Comparison of ENCODE assay signal across 8 cellular contexts in the genomic region with DNA sequence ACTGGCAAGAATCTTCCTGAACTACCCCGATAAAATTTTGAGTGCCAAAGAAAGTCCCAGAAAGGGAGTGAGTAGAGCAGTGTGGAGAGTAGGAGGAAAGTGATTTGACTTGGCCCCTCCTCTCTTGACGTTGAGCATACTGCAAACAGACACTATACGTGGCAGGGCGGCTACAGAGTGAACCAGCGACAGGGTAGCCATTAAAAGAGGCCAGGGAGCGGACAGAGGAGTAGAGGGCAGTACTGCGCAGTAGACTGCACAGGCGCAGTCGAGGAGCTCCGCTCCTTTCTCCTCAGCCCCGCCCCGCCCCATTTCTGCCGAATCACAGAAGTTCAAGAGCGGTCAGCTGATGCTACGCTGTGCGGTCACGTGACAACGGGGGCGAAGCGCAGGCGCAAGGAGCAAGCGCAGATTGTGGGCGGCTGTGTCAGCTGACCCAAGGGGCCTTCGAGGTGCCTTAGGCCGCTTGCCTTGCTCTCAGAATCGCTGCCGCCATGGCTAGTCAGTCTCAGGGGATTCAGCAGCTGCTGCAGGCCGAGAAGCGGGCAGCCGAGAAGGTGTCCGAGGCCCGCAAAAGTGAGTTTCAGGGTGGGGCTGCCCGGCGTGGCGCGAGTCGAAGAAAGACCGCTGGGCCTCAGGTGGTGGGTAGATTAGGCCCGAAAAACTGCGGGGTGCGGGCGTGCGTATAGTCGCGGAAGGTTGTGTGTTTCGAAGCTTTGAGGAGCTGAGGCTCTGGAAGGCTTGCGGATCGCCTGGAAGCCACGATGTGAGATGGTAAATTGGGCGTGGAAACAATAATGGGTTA. TPM values are rescaled to one million over a fixed set of nuclear protein-coding genes. Genes with fewer than 3 reads are reported as not detected.
DNase-seq lines count a peak whose midpoint lies in the region; ATAC-seq, FAIRE-seq and TF ChIP-seq lines count a peak whose summit lies in the region.

A gene with protein sequence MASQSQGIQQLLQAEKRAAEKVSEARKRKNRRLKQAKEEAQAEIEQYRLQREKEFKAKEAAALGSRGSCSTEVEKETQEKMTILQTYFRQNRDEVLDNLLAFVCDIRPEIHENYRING (plus strand): TSS at position 425 of the 805 bp plus-strand sequence. CDS start 70 bp downstream, at position 495.

- no peaks in the 10 kb centered on the region for H3K9me3 Mint-ChIP-seq in memory B cell

- CTCF ChIA-PET in H1 (lab: Charles Lee; ENCODE audit: partially characterized antibody) = interaction anchor here (0.6 to 3.5 kb wide), 9 partner anchors 8 to 202 kb away, joined by 3 to 16 read pairs (median 4); no protein-coding TSS in a partner anchor

- no peaks in the 10 kb centered on the region for H3K27me3 ChIP-seq in H1 (replicated peaks in 1 of 4; ENCODE audit: control insufficient read depth in 3 of 4, extremely low read depth in 1 of 4, insufficient read depth in 3 of 4, low read length in 3 of 4)

- H3K27me3 Mint-ChIP-seq in memory B cell = no peaks in the 10 kb centered on the region

- peak within 1 kb of the TSS; percentile 96; the same call in 1 of the 2 replicates for H4K8ac ChIP-seq in H1 (ENCODE audit: extremely low read depth, insufficient read depth, low read length)

- peak within 1 kb of the TSS; percentile 26; the same call in 1 of the 2 replicates for H2BK20ac ChIP-seq in H1 (ENCODE audit: low read length)

- no peak within 1 kb of the TSS for H3K14ac ChIP-seq in H1 (ENCODE audit: insufficient read length)

- peak within 1 kb of the TSS; percentile 91 for H4K5ac ChIP-seq in H1 (ENCODE audit: insufficient read length, low read depth, low read length)

- ATAC-seq in GM21360 (IDR thresholded peaks at IDR 0.05; ENCODE audit: unreplicated experiment) (peak; percentile 95), memory B cell (ENCODE audit: low read depth) (peak; percentile 84)

- peaks cover 4% of the 10 kb centered on the region for H3K79me1 ChIP-seq in H1 (ENCODE audit: low read depth, low read length)

- peak within 1 kb of the TSS; percentile 77 for H2BK12ac ChIP-seq in H1 (ENCODE audit: low read depth, low read length)

- POLR2A ChIA-PET in H1 (lab: Charles Lee; ENCODE audit: partially characterized antibody) = interaction anchor here (0.5 to 17.6 kb wide), 29 partner anchors 8 to 189 kb away, joined by 3 to 218 read pairs (median 4); partner anchors contain the start of genes TMEM268 and WHRN

- peaks cover 6 to 16% (median 8%) of the 10 kb centered on the region in 4 experiments for H3K4me1 ChIP-seq in H1 (replicated peaks in 1 of 4; ENCODE audit: control insufficient read depth in 3 of 4, insufficient read depth in 4 of 4, low read length in 3 of 4)

- no peak within 1 kb of the TSS for H2AFZ ChIP-seq in H1 (ENCODE audit: low read length)

- no peak for TF ChIP-seq CTCF in H1 (IDR thresholded peaks at IDR 0.05; ENCODE audit: control extremely low read depth in 1 of 3, insufficient read depth in 1 of 3, low read depth in 1 of 3, low read length in 3 of 3)

- H3K23ac ChIP-seq in H1 (ENCODE audit: insufficient read length) = no peak within 1 kb of the TSS

- peak in 1 of 2 experiments; percentile 10; a peak in 1 of 4 replicates for TF ChIP-seq RAD21 in H1 (IDR thresholded peaks at IDR 0.05 in 1 of 2, conservative IDR thresholded peaks at IDR 0.05 in 1 of 2; ENCODE audit: low read depth in 2 of 2, low read length in 2 of 2)

- H3K36me3 Mint-ChIP-seq in memory B cell = peaks cover 6% of the 10 kb centered on the region

- peaks cover 35 to 50% of the 10 kb centered on the region in 2 experiments for H3K79me2 ChIP-seq in H1 (ENCODE audit: control insufficient read depth in 1 of 2, insufficient read depth in 2 of 2, low read length in 2 of 2)

- H3K18ac ChIP-seq in H1 (ENCODE audit: extremely low read depth, low read length) = peak within 1 kb of the TSS; percentile 75

- H3K27ac ChIP-seq in H1 (ENCODE audit: low read depth, low read length) = peak within 1 kb of the TSS; percentile 82

- H3K27ac Mint-ChIP-seq in memory B cell = peak within 1 kb of the TSS; percentile 96

- peaks cover 9% of the 10 kb centered on the region for H3K23me2 ChIP-seq in H1 (ENCODE audit: low read depth, low read length)

- H3K9ac ChIP-seq in H1 (replicated peaks in 1 of 4; ENCODE audit: extremely low read depth in 1 of 4, low read depth in 3 of 4, low read length in 3 of 4) = peak within 1 kb of the TSS; percentile 96 to 99 (median 98)

- H3K36me3 ChIP-seq in H1 (ENCODE audit: control insufficient read depth in 2 of 4, insufficient read depth in 4 of 4, low read length in 3 of 4) = peaks cover 0 to 5% (median 1%) of the 10 kb centered on the region in 4 experiments; a peak in 6 of 8 replicates

- peak within 1 kb of the TSS; percentile 18 for H3K56ac ChIP-seq in H1 (replicated peaks; ENCODE audit: insufficient read length, low read depth, low read length)

- peaks cover 12 to 19% of the 10 kb centered on the region in 2 experiments for H4K20me1 ChIP-seq in H1 (replicated peaks in 1 of 2; ENCODE audit: control insufficient read depth in 1 of 2, insufficient read depth in 2 of 2, low read length in 2 of 2)

- TF ChIP-seq POLR2A in H1 (IDR thresholded peaks at IDR 0.05; ENCODE audit: control extremely low read depth in 1 of 2, low read depth in 2 of 2, low read length in 2 of 2) = peak; percentile 84 to 90

- peak within 1 kb of the TSS; percentile 98 for H3K4me3 Mint-ChIP-seq in memory B cell

- peak within 1 kb of the TSS; percentile 94 to 99 for H3K4me2 ChIP-seq in H1 (ENCODE audit: insufficient read depth in 1 of 2, low read depth in 2 of 2, low read length in 2 of 2)

- H3K9me3 ChIP-seq in H1 (ENCODE audit: insufficient read depth in 2 of 2, low read depth in 1 of 2, low read length in 1 of 2) = no peaks in the 10 kb centered on the region

- WGBS in H1 (ENCODE audit: extremely low coverage in 1 of 2, insufficient coverage in 1 of 2, insufficient read length in 1 of 2, insufficient replicate concordance in 2 of 2, low coverage in 1 of 2, low lambda C conversion rate in 2 of 2, missing lambda C conversion rate in 1 of 2), 2 experiments = 2% methylated on average over 50 of the region's 50 CpGs; no CpG with 5 or more reads in 1 of the 2 experiments

- peaks cover 33% of the 10 kb centered on the region for H3K4me1 Mint-ChIP-seq in memory B cell

- peak within 1 kb of the TSS; percentile 75 to 97 (median 89) for H3K4me3 ChIP-seq in H1 (ENCODE audit: extremely low read depth in 1 of 4, insufficient read depth in 2 of 4, low read depth in 3 of 4, low read length in 4 of 4)

- H4K91ac ChIP-seq in H1 (replicated peaks; ENCODE audit: insufficient read length, low read length) = peak within 1 kb of the TSS; percentile 70

- FAIRE-seq in H1 (lab: Jason Lieb, UNC) = peak; percentile 45

- DNase-seq in COLO829 (ENCODE audit: low spot score) = peak; percentile 98
- peak; percentile 98 for DNase-seq in HT1080 (ENCODE audit: low read depth)
- DNase-seq in NOMO-1 treated with DMSO at 0.1 percent for 48 hours (lab: John Stamatoyannopoulos, UW; ENCODE audit: unreplicated experiment) = peak; percentile 98
- DNase-seq in activated CD8-positive, alpha-beta memory T cell treated with anti-CD3 and anti-CD28 coated beads for 4 hours (ENCODE audit: low read depth in 2 of 2) = peak; percentile 98
- DNase-seq in H1 (ENCODE audit: low read depth in 1 of 2, low spot score in 2 of 2) = peak; percentile 96 to 97
- DNase-seq in memory B cell (ENCODE audit: low spot score in 2 of 2) = peak; percentile 90 to 97
- DNase-seq in stimulated activated CD8-positive, alpha-beta memory T cell treated with anti-CD3 and anti-CD28 coated beads, Interleukin-12 subunit alpha, Interleukin-12 subunit beta, amount 100 ng/mL, for 24 hours (ENCODE audit: extremely low read depth) = peak; percentile 100

- peak within 1 kb of the TSS; percentile 97; the same call in 1 of the 2 replicates for H2AK5ac ChIP-seq in H1 (ENCODE audit: low read depth, low read length)

- H2BK15ac ChIP-seq in H1 (ENCODE audit: low read length) = no peak within 1 kb of the TSS

- no peak within 1 kb of the TSS for H3K4ac ChIP-seq in H1 (replicated peaks; ENCODE audit: insufficient read length, low read depth, low read length)

- H2BK120ac ChIP-seq in H1 (replicated peaks; ENCODE audit: low read depth, low read length) = no peak within 1 kb of the TSS

- TF ChIP-seq EP300 in H1 (IDR thresholded peaks at IDR 0.05; ENCODE audit: borderline replicate concordance in 1 of 2, low read depth in 2 of 2, low read length in 2 of 2) = peak; percentile 5 to 46; a peak in 2 of 3 replicates

- peak within 1 kb of the TSS; percentile 91 for H2BK5ac ChIP-seq in H1 (ENCODE audit: low read depth, low read length)

TF ChIP-seq in H1, 55 proteins besides CTCF, POLR2A, EP300 and RAD21 (continues in another document):
- TF ChIP-seq SP4 (IDR thresholded peaks at IDR 0.05; ENCODE audit: low read length) = peak; percentile 98
- peak; percentile 93 for TF ChIP-seq NRF1 (IDR thresholded peaks at IDR 0.05; ENCODE audit: low read depth, low read length)
- peak; percentile 91 for TF ChIP-seq YY1 (IDR thresholded peaks at IDR 0.05; ENCODE audit: low read depth, low read length)
- TF ChIP-seq SRF (IDR thresholded peaks at IDR 0.05; ENCODE audit: low read depth, low read length) = no peak
- TF ChIP-seq KDM5A (IDR thresholded peaks at IDR 0.05; ENCODE audit: low read length) = peak; percentile 77; the same call in 1 of the 2 replicates
- TF ChIP-seq JUND (IDR thresholded peaks at IDR 0.05; ENCODE audit: low read length) = 0 out of 2 replicates have a peak, but pooled peaks have one; percentile 6

RNA-seq across cellular contexts. Expression of the gene that starts here (rescaled TPM):
- total RNA-seq in HT1080 (2014; rRNA removed; shearing (Covaris generic)) = 96.0 and 97.4 TPM in 2 replicates
- polyA plus RNA-seq in HT1080 (2015; cell fraction: cytosol; rRNA removed) = 93.1 and 105 TPM in 2 replicates
- polyA plus RNA-seq in HT1080 (2015; cell fraction: nucleus; rRNA removed) = 28.1 and 30.6 TPM in 2 replicates
- total RNA-seq in H1 (2021; fragmentation: NEBNext Ultra II Directional; extraction: Animal tissue kit (Norgen Biotek cat#: 25700)) = 112 and 114 TPM in 2 replicates
- 76.5 and 124 TPM in 2 replicates for polyA plus RNA-seq in H1 (2011; rRNA removed)
- polyA plus RNA-seq in H1 (2011; cell fraction: cytosol; rRNA removed) = 161 TPM
- polyA plus RNA-seq in H1 (2011; cell fraction: nucleus; rRNA removed) = 39.4 TPM
- 105 to 131 TPM (median 109 TPM) in 4 replicates for polyA plus RNA-seq in H1 (2012, experiment 1 of 2)
- 41.0 TPM for polyA plus RNA-seq in H1 (2012, experiment 2 of 2)
- 191 TPM for polyA plus RNA-seq in H1 (2013, experiment 1 of 2)
- polyA plus RNA-seq in H1 (2013, experiment 2 of 2) = 191 TPM
- 32.3 and 41.7 TPM in 2 replicates for polyA minus RNA-seq in H1 (2011; rRNA and poly(A)+ RNA removed)
- 53.4 TPM for polyA minus RNA-seq in H1 (2011; cell fraction: cytosol; rRNA and poly(A)+ RNA removed)
- polyA minus RNA-seq in H1 (2011; cell fraction: nucleus; rRNA and poly(A)+ RNA removed) = 37.1 TPM

Comparison
In these comparisons a context has a peak if more than half of its experiments do, and no peak if none do; other contexts are left out.
1. Peak in every context shown above with its lines: DNase-seq, ATAC-seq, H3K4me3 ChIP-seq and H3K27ac ChIP-seq.